ENCODE assay signal across 1 cellular context in the genomic region with DNA sequence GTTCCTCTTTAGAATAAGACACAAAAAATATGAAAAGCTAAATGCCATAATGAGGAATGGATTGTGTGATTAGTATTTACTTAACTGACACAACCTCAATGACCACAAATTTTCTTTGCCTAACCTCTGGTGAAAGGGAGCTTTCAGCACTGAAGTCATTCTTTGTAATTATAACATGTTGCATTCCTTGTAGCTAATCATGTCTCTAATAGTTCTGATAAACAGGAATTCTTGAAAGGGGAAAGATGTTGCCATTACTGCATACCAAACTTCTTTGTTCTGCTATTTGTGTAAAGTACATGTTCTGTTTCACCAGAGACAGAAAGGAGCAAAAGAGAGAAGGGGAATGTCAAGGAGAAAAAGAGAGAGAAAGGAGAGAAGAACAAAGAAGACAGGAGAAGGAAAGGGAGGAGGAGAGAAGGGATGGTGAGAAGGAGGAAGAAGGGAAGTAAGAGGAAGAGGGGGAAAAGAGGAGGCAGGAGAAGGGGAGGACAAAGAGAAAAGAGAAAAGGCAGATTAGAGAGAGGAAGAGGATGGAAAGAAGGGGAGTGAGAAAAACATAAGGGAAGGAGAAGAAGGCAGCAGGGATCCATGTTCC.
TF ChIP-seq lines count a peak whose summit lies in the region.

No MANE protein-coding gene starts in this region.

TF ChIP-seq in IMR-90, 13 proteins besides CTCF, POLR2A, EP300 and RAD21:
- TF ChIP-seq NFE2L2 (IDR thresholded peaks at IDR 0.05; ENCODE audit: low read depth, low read length) (no peak), CHD1 (IDR thresholded peaks at IDR 0.05; ENCODE audit: low read depth, low read length) (no peak), RFX5 (IDR thresholded peaks at IDR 0.05; ENCODE audit: low read depth, low read length) (no peak), SMC3 (IDR thresholded peaks at IDR 0.05; ENCODE audit: low read depth, low read length) (no peak), FOS (IDR thresholded peaks at IDR 0.05; ENCODE audit: low read depth, low read length) (no peak), CEBPB (IDR thresholded peaks at IDR 0.05; ENCODE audit: low read depth, low read length) (no peak), BHLHE40 (IDR thresholded peaks at IDR 0.05; ENCODE audit: low read depth, low read length) (no peak), RCOR1 (IDR thresholded peaks at IDR 0.05; ENCODE audit: insufficient replicate concordance, low read length) (no peak), MAZ (IDR thresholded peaks at IDR 0.05; ENCODE audit: borderline replicate concordance, low read depth, low read length) (no peak), MAFK (IDR thresholded peaks at IDR 0.05; ENCODE audit: low read depth, low read length) (no peak), MXI1 (IDR thresholded peaks at IDR 0.05; ENCODE audit: borderline replicate concordance, low read depth, low read length) (no peak)
- TF ChIP-seq, protein P1, sequence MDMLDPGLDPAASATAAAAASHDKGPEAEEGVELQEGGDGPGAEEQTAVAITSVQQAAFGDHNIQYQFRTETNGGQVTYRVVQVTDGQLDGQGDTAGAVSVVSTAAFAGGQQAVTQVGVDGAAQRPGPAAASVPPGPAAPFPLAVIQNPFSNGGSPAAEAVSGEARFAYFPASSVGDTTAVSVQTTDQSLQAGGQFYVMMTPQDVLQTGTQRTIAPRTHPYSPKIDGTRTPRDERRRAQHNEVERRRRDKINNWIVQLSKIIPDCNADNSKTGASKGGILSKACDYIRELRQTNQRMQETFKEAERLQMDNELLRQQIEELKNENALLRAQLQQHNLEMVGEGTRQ (IDR thresholded peaks at IDR 0.05; ENCODE audit: low read depth, low read length): no peak
- TF ChIP-seq, protein P2, sequence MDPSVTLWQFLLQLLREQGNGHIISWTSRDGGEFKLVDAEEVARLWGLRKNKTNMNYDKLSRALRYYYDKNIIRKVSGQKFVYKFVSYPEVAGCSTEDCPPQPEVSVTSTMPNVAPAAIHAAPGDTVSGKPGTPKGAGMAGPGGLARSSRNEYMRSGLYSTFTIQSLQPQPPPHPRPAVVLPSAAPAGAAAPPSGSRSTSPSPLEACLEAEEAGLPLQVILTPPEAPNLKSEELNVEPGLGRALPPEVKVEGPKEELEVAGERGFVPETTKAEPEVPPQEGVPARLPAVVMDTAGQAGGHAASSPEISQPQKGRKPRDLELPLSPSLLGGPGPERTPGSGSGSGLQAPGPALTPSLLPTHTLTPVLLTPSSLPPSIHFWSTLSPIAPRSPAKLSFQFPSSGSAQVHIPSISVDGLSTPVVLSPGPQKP (IDR thresholded peaks at IDR 0.05; ENCODE audit: borderline replicate concordance, low read depth, low read length): no peak
